In the genomic region with DNA sequence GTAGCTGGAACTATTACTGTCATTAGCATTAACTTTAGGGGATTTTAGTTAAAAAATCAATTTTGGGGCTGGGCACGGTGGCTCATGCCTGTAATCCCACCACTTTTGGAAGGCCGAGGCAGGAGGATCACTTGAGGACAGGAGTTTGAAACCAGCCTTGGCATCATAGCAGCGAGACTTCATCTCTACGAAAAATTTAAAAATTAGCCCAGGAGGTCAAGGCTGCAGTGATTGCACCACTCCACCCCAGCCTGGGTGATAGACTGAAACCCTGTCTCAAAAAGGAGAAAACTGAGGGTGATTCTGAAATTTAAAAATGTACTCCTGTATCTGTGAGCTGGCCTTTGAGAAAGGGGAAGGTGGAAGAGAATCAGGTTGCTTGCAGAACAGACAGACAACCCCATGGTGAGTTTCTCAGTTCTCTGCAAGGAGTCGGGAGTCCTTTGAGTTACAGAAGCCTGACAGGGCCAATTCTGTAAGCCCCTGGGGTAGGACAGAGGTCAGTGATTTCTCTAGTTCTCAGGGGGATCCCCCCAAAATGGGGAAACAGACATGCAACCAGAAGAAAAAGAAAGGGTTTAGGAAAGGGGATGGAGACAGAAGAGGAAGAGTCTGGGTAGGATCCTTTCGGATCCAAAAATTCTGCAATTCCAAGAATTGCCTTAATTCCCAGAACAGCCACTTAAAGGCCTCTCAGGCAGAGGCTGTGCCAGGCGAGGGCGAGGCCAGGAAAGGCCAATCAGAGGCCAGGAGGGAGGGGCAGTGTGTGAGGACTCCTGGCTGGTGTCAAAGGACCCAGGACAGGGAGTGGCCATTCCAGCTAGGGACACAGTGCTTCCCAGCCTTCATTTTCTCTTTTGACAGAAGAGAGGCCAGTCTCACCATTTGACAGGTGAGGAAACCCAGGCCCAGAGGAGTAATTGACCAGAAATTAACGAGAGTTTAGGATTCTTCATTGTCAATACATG, we compare ENCODE assay signal across 12 cellular contexts. TPM values are rescaled to one million over a fixed set of nuclear protein-coding genes. Genes with fewer than 3 reads are reported as not detected.
A peak's percentile ranks its signal among the peaks of the same experiment; 100 is the strongest.
DNase-seq lines count a peak whose midpoint lies in the region; ATAC-seq and TF ChIP-seq lines count a peak whose summit lies in the region.
"Had no signal": no experiment of that assay in that cellular context is flagged by ENCODE, and none has a peak within 500 bp of the region (broad histone marks: within the 10 kb centered on the region; RNA-seq: fewer than 3 reads in every experiment).

No MANE protein-coding gene starts in this region.

- DNase-seq in DMS 273 (lab: John Stamatoyannopoulos, UW; ENCODE audit: unreplicated experiment), result peak; percentile 21
- no peak for DNase-seq in DMS 273 treated with DMSO at 0.1 percent for 48 hours (lab: John Stamatoyannopoulos, UW)
- peak; percentile 92 for DNase-seq in cerebellar cortex (ENCODE audit: low spot score)
- DNase-seq in right lobe of liver, result peak; percentile 85 to 96 (median 95)
- peak; percentile 86 for DNase-seq in transverse colon
- DNase-seq in erythroblast (lab: John Stamatoyannopoulos, UW), result no peak
- no peak for DNase-seq in posterior cingulate gyrus
- DNase-seq: 8988T; brain microvascular endothelial cell; NCI-H187 treated with DMSO at 0.1 percent for 48 hours; stimulated activated CD4-positive, alpha-beta T cell treated with anti-CD3 and anti-CD28 coated beads, Interleukin-1b, Interleukin-23, amount 100 ng/mL, for 48 hours had no signal

- peaks cover 0 to 73% (median 33%) of the 10 kb centered on the region in 4 donors for H3K4me1 ChIP-seq in right lobe of liver
- peaks cover 11 to 48% (median 26%) of the 10 kb centered on the region in 4 donors for H3K4me1 ChIP-seq in transverse colon

- H3K4me3 ChIP-seq in right lobe of liver (peak overlapping the region in 2 of 3 donors; percentile 9 to 32), transverse colon (no peak overlapping the region)

- ATAC-seq in right lobe of liver, result peak; percentile 80 to 96 (median 82)
- ATAC-seq in GM21825 (IDR thresholded peaks at IDR 0.05; ENCODE audit: unreplicated experiment), result no peak

- H3K9me3 ChIP-seq in right lobe of liver, result no peaks in the 10 kb centered on the region
- no peaks in the 10 kb centered on the region for H3K9me3 ChIP-seq in transverse colon

- H3K36me3 ChIP-seq in right lobe of liver, result peaks cover 0 to 2% (median 0%) of the 10 kb centered on the region in 4 donors
- no peaks in the 10 kb centered on the region for H3K36me3 ChIP-seq in transverse colon
- H3K36me3 ChIP-seq: brain microvascular endothelial cell had no signal

- in situ Hi-C loops in transverse colon (cut with MboI; ENCODE audit: low pct_ligation_motif_present in 1 of 4, low pct_unique_long_range_greater_than_20kb in 1 of 4, low sequenced_read_pairs in 3 of 4), result no loop called here

- no peaks in the 10 kb centered on the region for H3K27me3 ChIP-seq in right lobe of liver
- no peaks in the 10 kb centered on the region for H3K27me3 ChIP-seq in transverse colon
- H3K27me3 ChIP-seq: brain microvascular endothelial cell had no signal

- TF ChIP-seq POLR2A in right lobe of liver (IDR thresholded peaks at IDR 0.05), result peak; percentile 64
- TF ChIP-seq POLR2A in transverse colon (IDR thresholded peaks at IDR 0.05), result peak; percentile 45
- no peak for TF ChIP-seq POLR2A in erythroblast (IDR thresholded peaks at IDR 0.05; ENCODE audit: low read length)

- no peak for TF ChIP-seq CTCF in right lobe of liver (IDR thresholded peaks at IDR 0.05)
- TF ChIP-seq CTCF in transverse colon (IDR thresholded peaks at IDR 0.05), result no peak

- intact Hi-C loops in right lobe of liver (cut with DNase I), result no loop called here
- intact Hi-C loops in transverse colon (cut with DNase I; ENCODE audit: low total_unique reads), result no loop called here
- intact Hi-C loops in posterior cingulate gyrus (cut with DNase I), result no loop called here

- no peak for TF ChIP-seq EP300 in transverse colon (IDR thresholded peaks at IDR 0.05; ENCODE audit: low read depth)

- H3K27ac ChIP-seq in right lobe of liver (peak overlapping the region; percentile 49 to 88 (median 85)), transverse colon (peak overlapping the region; percentile 63 to 83 (median 80))
- H3K27ac ChIP-seq: brain microvascular endothelial cell had no signal

- WGBS in right lobe of liver (ENCODE audit: insufficient coverage, low coverage, low lambda C conversion rate, missing lambda C conversion rate), result 18% methylated on average over 9 of the region's 9 CpGs
- 36 to 59% methylated on average over 6 to 9 of the region's 9 CpGs for WGBS in transverse colon (ENCODE audit: low coverage in 1 of 2), 2 donors

RNA-seq across cellular contexts. Expression of gene NUPR1, which starts 6.7 kb away (rescaled TPM):
- 100 to 1,000 TPM in 2 of 6 experiments, 10 to 100 TPM in 4; 33.4 to 188 (median 80.7) TPM for total RNA-seq in right lobe of liver
- 10 to 100 TPM; 15.3 to 85.6 (median 23.6) TPM for total RNA-seq in transverse colon

RNA-seq across cellular contexts. Expression of gene SGF29, which starts 21.7 kb away (rescaled TPM):
- 10 to 100 TPM; 14.5 to 17.9 (median 15.4) TPM for total RNA-seq in right lobe of liver
- 10 to 100 TPM; 22.1 to 95.0 (median 32.1) TPM for total RNA-seq in transverse colon

RNA-seq across cellular contexts. Expression of gene IL27, which starts 25.4 kb away (rescaled TPM):
- total RNA-seq in right lobe of liver (10 to 100 TPM in 1 of 6 experiments, 1 to 10 TPM in 5; 1.1 to 13.9 (median 3.3) TPM), transverse colon (not detected)

RNA-seq across cellular contexts. Expression of gene APOBR, which starts 37.6 kb away (rescaled TPM):
- total RNA-seq in right lobe of liver, result 1 to 10 TPM in 4 of 6 experiments, under 1 TPM in 2; 0.57 to 2.2 (median 1.5) TPM
- 10 to 100 TPM; 60.0 to 96.9 (median 61.7) TPM for total RNA-seq in transverse colon

RNA-seq across cellular contexts. Expression of gene CLN3, which starts 40.2 kb away (rescaled TPM):
- total RNA-seq in right lobe of liver (10 to 100 TPM; 16.5 to 47.8 (median 30.7) TPM), transverse colon (100 to 1,000 TPM in 3 of 4 donors, 10 to 100 TPM in 1; 80.2 to 294 (median 154) TPM)

Comparison
In these comparisons a context has a peak if more than half of its experiments do, and no peak if none do; other contexts are left out.
1. DNase-seq: peak in DMS 273 (single experiment), cerebellar cortex (single experiment), right lobe of liver (3 of 3) and transverse colon (single experiment); none in DMS 273 treated with DMSO at 0.1 percent for 48 hours (single experiment), erythroblast (0 of 2) and posterior cingulate gyrus (0 of 10).
2. H3K4me3 ChIP-seq: peak in right lobe of liver (2 of 3); none in transverse colon (0 of 4).